10 cellular contexts compared by ENCODE assay signal in the genomic region with DNA sequence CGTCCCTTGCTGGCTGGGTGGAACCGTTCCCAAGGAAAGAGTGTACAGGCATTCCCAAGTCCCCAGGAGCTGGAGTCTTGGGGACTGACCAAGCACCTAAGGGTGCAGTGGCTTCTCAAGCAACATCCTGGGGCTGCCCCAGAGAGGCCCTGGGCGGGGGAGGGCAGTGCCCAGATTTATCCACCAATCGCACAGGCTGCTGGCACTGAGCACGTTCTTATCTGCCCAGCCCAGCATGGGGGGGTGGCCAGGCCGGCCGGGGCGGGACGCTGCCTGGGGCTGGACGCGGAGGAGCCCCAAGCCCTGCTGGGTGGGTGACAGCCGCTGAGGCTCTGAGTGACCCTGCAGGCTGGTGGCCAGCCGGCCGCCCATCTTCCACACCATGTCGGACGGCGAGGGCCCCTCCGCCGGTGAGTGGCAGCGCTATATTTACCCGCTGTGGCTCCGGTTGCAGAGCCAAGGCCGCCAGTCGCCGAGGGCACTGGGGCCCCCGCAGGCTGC. TPM values are rescaled to one million over a fixed set of nuclear protein-coding genes. Genes with fewer than 3 reads are reported as not detected.
DNase-seq lines count a peak whose midpoint lies in the region; ATAC-seq and TF ChIP-seq lines count a peak whose summit lies in the region.
"Had no signal": no experiment of that assay in that cellular context is flagged by ENCODE, and none has a peak within 500 bp of the region (broad histone marks: within the 10 kb centered on the region; RNA-seq: fewer than 3 reads in every experiment).

No MANE protein-coding gene starts in this region.

- TF ChIP-seq CTCF in left lung (IDR thresholded peaks at IDR 0.05) (no peak), thoracic aorta (IDR thresholded peaks at IDR 0.05) (no peak)

- no peaks in the 10 kb centered on the region for H3K36me3 Mint-ChIP-seq in activated naive CD8-positive, alpha-beta T cell treated with anti-CD3 and anti-CD28 coated beads for 36 hours
- H3K36me3 Mint-ChIP-seq in activated naive CD4-positive, alpha-beta T cell treated with anti-CD3 and anti-CD28 coated beads for 36 hours (ENCODE audit: low read depth), result no peaks in the 10 kb centered on the region
- no peaks in the 10 kb centered on the region for H3K36me3 Mint-ChIP-seq in activated CD8-positive, alpha-beta T cell treated with anti-CD3 and anti-CD28 coated beads, Interleukin-2, amount 10 ng/mL, durations not matched to agents 7 days and 5 days (ENCODE audit: low read depth)
- H3K36me3 Mint-ChIP-seq: activated naive CD4-positive, alpha-beta T cell treated with anti-CD3 and anti-CD28 coated beads, Interleukin-2, amount 50 U/mL, for 72 hours had no signal

- peak; percentile 38 for DNase-seq in NCI-H460 (ENCODE audit: extremely low read depth, low read depth)
- DNase-seq in caudate nucleus (lab: John Stamatoyannopoulos, UW), result peak in 8 of 61 donors; percentile 18 to 48 (median 28)
- peak; percentile 68 to 88 for DNase-seq in left lung
- DNase-seq in thoracic aorta (ENCODE audit: low spot score), result no peak
- no peak for DNase-seq in activated naive CD8-positive, alpha-beta T cell treated with anti-CD3 and anti-CD28 coated beads for 36 hours
- DNase-seq in activated naive CD4-positive, alpha-beta T cell treated with anti-CD3 and anti-CD28 coated beads for 36 hours, result no peak
- no peak for DNase-seq in activated CD4-positive, alpha-beta T cell treated with anti-CD3 and anti-CD28 coated beads, Interleukin-2, amount 50 U/mL, for 4 hours
- no peak for DNase-seq in activated CD8-positive, alpha-beta T cell treated with anti-CD3 and anti-CD28 coated beads, Interleukin-2, amount 10 ng/mL, durations not matched to agents 7 days and 5 days
- DNase-seq: stimulated activated naive CD4-positive, alpha-beta T cell treated with Interleukin-2 at 50 U/mL for 16 hours had no signal

- peak overlapping the region; percentile 48 to 54 for H3K4me3 ChIP-seq in left lung
- H3K4me3 ChIP-seq in thoracic aorta, result peak overlapping the region; percentile 81

- intact Hi-C loops in left lung (cut with DNase I), result no loop called here
- intact Hi-C loops in activated naive CD4-positive, alpha-beta T cell treated with anti-CD3 and anti-CD28 coated beads for 36 hours (cut with micrococcal nuclease), result no loop called here

- H3K4me1 ChIP-seq in left lung (peaks cover 8 to 30% of the 10 kb centered on the region in 2 donors), thoracic aorta (ENCODE audit: control insufficient read depth in 1 of 2, low read depth in 2 of 2) (peaks cover 4 to 30% of the 10 kb centered on the region in 2 donors)

- CTCF ChIA-PET in activated naive CD4-positive, alpha-beta T cell treated with anti-CD3 and anti-CD28 coated beads for 36 hours (lab: Charles Lee), result interaction anchor here (1.0 to 1.5 kb wide), 2 partner anchors 8 to 145 kb away, joined by 4 to 6 read pairs; no protein-coding TSS in a partner anchor
- CTCF ChIA-PET in activated CD8-positive, alpha-beta T cell treated with anti-CD3 and anti-CD28 coated beads, Interleukin-2, amount 10 ng/mL, durations not matched to agents 7 days and 5 days (lab: Charles Lee), result no interaction called here

- ATAC-seq in left lung, result peak; percentile 96
- peak; percentile 61 for ATAC-seq in thoracic aorta (ENCODE audit: insufficient number of reproducible peaks, low FRiP score, low read depth)
- no peak for ATAC-seq in activated CD8-positive, alpha-beta T cell treated with anti-CD3 and anti-CD28 coated beads, Interleukin-2, amount 10 ng/mL, durations not matched to agents 7 days and 5 days

- H3K27me3 Mint-ChIP-seq in activated naive CD8-positive, alpha-beta T cell treated with anti-CD3 and anti-CD28 coated beads for 36 hours, result peaks cover 48% of the 10 kb centered on the region
- peaks cover 29% of the 10 kb centered on the region for H3K27me3 Mint-ChIP-seq in activated naive CD4-positive, alpha-beta T cell treated with anti-CD3 and anti-CD28 coated beads for 36 hours (ENCODE audit: low read depth)
- H3K27me3 Mint-ChIP-seq in activated CD8-positive, alpha-beta T cell treated with anti-CD3 and anti-CD28 coated beads, Interleukin-2, amount 10 ng/mL, durations not matched to agents 7 days and 5 days (ENCODE audit: low read depth), result peaks cover 23% of the 10 kb centered on the region

- H3K27me3 ChIP-seq in left lung (peaks cover 0 to 23% of the 10 kb centered on the region in 2 donors), thoracic aorta (replicated peaks; ENCODE audit: insufficient read depth) (no peaks in the 10 kb centered on the region)

- no peak overlapping the region for H3K4me3 Mint-ChIP-seq in activated naive CD8-positive, alpha-beta T cell treated with anti-CD3 and anti-CD28 coated beads for 36 hours
- no peak overlapping the region for H3K4me3 Mint-ChIP-seq in activated naive CD4-positive, alpha-beta T cell treated with anti-CD3 and anti-CD28 coated beads for 36 hours
- no peak overlapping the region for H3K4me3 Mint-ChIP-seq in activated CD8-positive, alpha-beta T cell treated with anti-CD3 and anti-CD28 coated beads, Interleukin-2, amount 10 ng/mL, durations not matched to agents 7 days and 5 days

- H3K27ac Mint-ChIP-seq in activated naive CD8-positive, alpha-beta T cell treated with anti-CD3 and anti-CD28 coated beads for 36 hours, result no peak overlapping the region
- no peak overlapping the region for H3K27ac Mint-ChIP-seq in activated naive CD4-positive, alpha-beta T cell treated with anti-CD3 and anti-CD28 coated beads for 36 hours
- H3K27ac Mint-ChIP-seq in activated CD8-positive, alpha-beta T cell treated with anti-CD3 and anti-CD28 coated beads, Interleukin-2, amount 10 ng/mL, durations not matched to agents 7 days and 5 days, result no peak overlapping the region
- H3K27ac Mint-ChIP-seq: activated naive CD4-positive, alpha-beta T cell treated with anti-CD3 and anti-CD28 coated beads, Interleukin-2, amount 50 U/mL, for 72 hours had no signal

- H3K4me1 Mint-ChIP-seq in activated naive CD8-positive, alpha-beta T cell treated with anti-CD3 and anti-CD28 coated beads for 36 hours, result no peaks in the 10 kb centered on the region
- peaks cover 5% of the 10 kb centered on the region for H3K4me1 Mint-ChIP-seq in activated naive CD4-positive, alpha-beta T cell treated with anti-CD3 and anti-CD28 coated beads for 36 hours (ENCODE audit: low read depth)
- H3K4me1 Mint-ChIP-seq in activated CD8-positive, alpha-beta T cell treated with anti-CD3 and anti-CD28 coated beads, Interleukin-2, amount 10 ng/mL, durations not matched to agents 7 days and 5 days (ENCODE audit: low read depth), result no peaks in the 10 kb centered on the region

- H3K9me3 ChIP-seq in left lung (no peaks in the 10 kb centered on the region), thoracic aorta (no peaks in the 10 kb centered on the region)

- H3K36me3 ChIP-seq in left lung (no peaks in the 10 kb centered on the region), thoracic aorta (no peaks in the 10 kb centered on the region)

- no peaks in the 10 kb centered on the region for H3K9me3 Mint-ChIP-seq in activated naive CD8-positive, alpha-beta T cell treated with anti-CD3 and anti-CD28 coated beads for 36 hours
- H3K9me3 Mint-ChIP-seq in activated naive CD4-positive, alpha-beta T cell treated with anti-CD3 and anti-CD28 coated beads for 36 hours, result no peaks in the 10 kb centered on the region
- no peaks in the 10 kb centered on the region for H3K9me3 Mint-ChIP-seq in activated CD8-positive, alpha-beta T cell treated with anti-CD3 and anti-CD28 coated beads, Interleukin-2, amount 10 ng/mL, durations not matched to agents 7 days and 5 days (ENCODE audit: insufficient read depth)
- H3K9me3 Mint-ChIP-seq: activated naive CD4-positive, alpha-beta T cell treated with anti-CD3 and anti-CD28 coated beads, Interleukin-2, amount 50 U/mL, for 72 hours had no signal

- POLR2A ChIA-PET in activated CD8-positive, alpha-beta T cell treated with anti-CD3 and anti-CD28 coated beads, Interleukin-2, amount 10 ng/mL, durations not matched to agents 7 days and 5 days (lab: Charles Lee), result no interaction called here

- H3K27ac ChIP-seq in caudate nucleus (ENCODE audit: low read depth, low read length) (peak overlapping the region; percentile 13), left lung (peak overlapping the region; percentile 51 to 71), thoracic aorta (peak overlapping the region; percentile 38 to 62)

RNA-seq across cellular contexts. Expression of a gene that starts 53.4 kb away (rescaled TPM):
- 0.02 TPM in 1 of 2 replicates, not detected in the other for total RNA-seq in NCI-H460 (2014; rRNA removed; shearing (Covaris generic))
- not detected in 2 replicates for polyA plus RNA-seq in NCI-H460 (2014; cell fraction: nucleus; rRNA removed)
- total RNA-seq in left lung (1 to 10 TPM; 1.2 to 1.5 TPM), thoracic aorta (1 to 10 TPM in 1 of 2 donors, under 1 TPM in 1; 0.68 to 1.3 TPM)
- total RNA-seq in activated naive CD8-positive, alpha-beta T cell treated with anti-CD3 and anti-CD28 coated beads for 36 hours, result under 1 TPM; 0.16 to 0.18 TPM
- under 1 TPM; 0.10 to 0.12 TPM for total RNA-seq in activated naive CD4-positive, alpha-beta T cell treated with anti-CD3 and anti-CD28 coated beads for 36 hours
- not detected for total RNA-seq in activated CD8-positive, alpha-beta T cell treated with anti-CD3 and anti-CD28 coated beads, Interleukin-2, amount 10 ng/mL, durations not matched to agents 7 days and 5 days

RNA-seq across cellular contexts. Expression of a gene that starts 55.7 kb away (rescaled TPM):
- 9.7 and 12.7 TPM in 2 replicates for total RNA-seq in NCI-H460 (2014; rRNA removed; shearing (Covaris generic))
- polyA plus RNA-seq in NCI-H460 (2014; cell fraction: nucleus; rRNA removed), result 13.7 and 32.6 TPM in 2 replicates
- total RNA-seq in left lung, result 10 to 100 TPM; 24.6 to 27.0 TPM
- total RNA-seq in thoracic aorta, result 10 to 100 TPM; 55.1 to 66.5 TPM
- total RNA-seq in activated naive CD8-positive, alpha-beta T cell treated with anti-CD3 and anti-CD28 coated beads for 36 hours, result 1 to 10 TPM in 1 of 2 experiments, under 1 TPM in 1; 0.36 to 1.0 TPM
- 1 to 10 TPM in 1 of 2 experiments, under 1 TPM in 1; 0.91 to 1.2 TPM for total RNA-seq in activated naive CD4-positive, alpha-beta T cell treated with anti-CD3 and anti-CD28 coated beads for 36 hours
- not detected for total RNA-seq in activated CD8-positive, alpha-beta T cell treated with anti-CD3 and anti-CD28 coated beads, Interleukin-2, amount 10 ng/mL, durations not matched to agents 7 days and 5 days

Comparison
In these comparisons a context has a peak if more than half of its experiments do, and no peak if none do; other contexts are left out.
1. DNase-seq: peak in NCI-H460 (single experiment) and left lung (2 of 2); none in thoracic aorta (single experiment), activated naive CD8-positive, alpha-beta T cell treated with anti-CD3 and anti-CD28 coated beads for 36 hours (single experiment), activated naive CD4-positive, alpha-beta T cell treated with anti-CD3 and anti-CD28 coated beads for 36 hours (single experiment), activated CD4-positive, alpha-beta T cell treated with anti-CD3 and anti-CD28 coated beads, Interleukin-2, amount 50 U/mL, for 4 hours (0 of 2) and activated CD8-positive, alpha-beta T cell treated with anti-CD3 and anti-CD28 coated beads, Interleukin-2, amount 10 ng/mL, durations not matched to agents 7 days and 5 days (single experiment).
2. Peak in every context shown above with its lines, with median percentiles within 50 percentile points of each other: H3K27ac ChIP-seq.